ENCODE assay signal across 9 cellular contexts in genomic region chr19:53792721-53793433, GRCh38. TPM values are rescaled to one million over a fixed set of nuclear protein-coding genes. Genes with fewer than 3 reads are reported as not detected.
DNase-seq lines count a peak whose midpoint lies in the region; ATAC-seq, FAIRE-seq and TF ChIP-seq lines count a peak whose summit lies in the region.
"Had no signal": no experiment of that assay in that cellular context is flagged by ENCODE, and none has a peak within 500 bp of the region (broad histone marks: within the 10 kb centered on the region; RNA-seq: fewer than 3 reads in every experiment).

No MANE protein-coding gene starts in this region.

- peak; percentile 48 for FAIRE-seq in keratinocyte (lab: Jason Lieb, UNC)
- FAIRE-seq: islet of Langerhans had no signal

- BruUV-seq in mammary epithelial cell (replicated peaks; lab: Mats Ljungman, UMichigan) = no TSS peak

- CTCF ChIA-PET in WTC11 (lab: Charles Lee) (interaction anchor here (0.6 to 5.7 kb wide), 93 partner anchors 8 to 1556 kb away, joined by 3 to 99 read pairs (median 5); partner anchors contain the start of genes CNOT3, MBOAT7, MYADM and NLRP12), mammary epithelial cell (lab: Charles Lee; ENCODE audit: low non-redundant PET) (interaction anchor here (0.6 to 1.1 kb wide), 8 partner anchors 48 to 688 kb away, joined by 3 to 10 read pairs (median 4); partner anchors contain the start of gene MYADM)

- dilution Hi-C loops in mammary epithelial cell (cut with HindIII; ENCODE audit: low sequenced_read_pairs) = loop anchor here (25.0 kb wide), 1 partner anchor 131 kb away; no protein-coding TSS in a partner anchor
- dilution Hi-C loops in keratinocyte (cut with MboI; ENCODE audit: extremely low pct_ligation_motif_present, low sequenced_read_pairs) = no loop called here

- H3K27ac ChIP-seq in mammary epithelial cell (ENCODE audit: insufficient read depth, low read depth, low read length) (no peak overlapping the region), keratinocyte (ENCODE audit: control insufficient read depth, insufficient read depth, low read length) (no peak overlapping the region)

- peaks cover 25% of the 10 kb centered on the region for H3K4me1 Mint-ChIP-seq in WTC11

- ATAC-seq in HG02798 (IDR thresholded peaks at IDR 0.05; ENCODE audit: poor library complexity, unreplicated experiment) (peak; percentile 75), WTC11 (peak; percentile 97), HG03025 (IDR thresholded peaks at IDR 0.05; ENCODE audit: low FRiP score, unreplicated experiment) (no peak)

- H3K36me3 ChIP-seq in mammary epithelial cell (ENCODE audit: insufficient read depth, low read length) (no peaks in the 10 kb centered on the region), keratinocyte (ENCODE audit: control insufficient read depth in 2 of 2, extremely low read depth in 1 of 2, insufficient read depth in 2 of 2, low read length in 2 of 2) (no peaks in the 10 kb centered on the region)

- H3K27me3 Mint-ChIP-seq in WTC11 (ENCODE audit: low read depth) = 0 out of 2 replicates have a peak, but pooled peaks cover under 1% of the 10 kb centered on the region

- H3K4me1 ChIP-seq in mammary epithelial cell (ENCODE audit: insufficient read depth, low read length) = no peaks in the 10 kb centered on the region
- H3K4me1 ChIP-seq in keratinocyte (ENCODE audit: control insufficient read depth, extremely low read depth, insufficient read depth, low read length) = no peaks in the 10 kb centered on the region

- POLR2A ChIA-PET in WTC11 (lab: Charles Lee) = interaction anchor here (0.6 to 1.0 kb wide), 4 partner anchors 10 to 232 kb away, joined by 3 to 4 read pairs (median 4); partner anchors contain the start of gene MYADM

- H3K79me2 ChIP-seq in mammary epithelial cell (ENCODE audit: insufficient read depth, low read length) (no peaks in the 10 kb centered on the region), keratinocyte (ENCODE audit: control insufficient read depth, insufficient read depth, low read length) (no peaks in the 10 kb centered on the region)

- H3K9ac ChIP-seq in mammary epithelial cell (ENCODE audit: insufficient read depth, low read length) = no peak overlapping the region
- no peak overlapping the region for H3K9ac ChIP-seq in keratinocyte (ENCODE audit: control insufficient read depth, extremely low read depth, insufficient read depth, low read length)

- intact Hi-C loops in mammary epithelial cell (cut with micrococcal nuclease) = loop anchor here (1.0 to 5.0 kb wide), 2 partner anchors 229 to 598 kb away; no protein-coding TSS in a partner anchor

- no peaks in the 10 kb centered on the region for H3K9me1 ChIP-seq in keratinocyte (ENCODE audit: control insufficient read depth, extremely low read depth, insufficient read depth, low read length)

- DNase-seq in GDM1 (lab: John Stamatoyannopoulos, UW) (peak; percentile 75), NCI-H345 treated with DMSO at 0.1 percent for 48 hours (lab: John Stamatoyannopoulos, UW; ENCODE audit: unreplicated experiment) (peak; percentile 14), WTC11 (ENCODE audit: low spot score) (peak; percentile 93), mammary epithelial cell (peak; percentile 78), keratinocyte (ENCODE audit: low read depth, low spot score) (peak; percentile 30)
- peak; percentile 36 to 60 for DNase-seq in stimulated activated CD4-positive, alpha-beta T cell treated with anti-CD3 and anti-CD28 coated beads, Interleukin-1b, Interleukin-23, amount 100 ng/mL, for 1 hour (ENCODE audit: low read depth in 2 of 2)

- H2AFZ ChIP-seq in mammary epithelial cell (ENCODE audit: low read depth, low read length) (no peak overlapping the region), keratinocyte (ENCODE audit: control insufficient read depth, low read length) (no peak overlapping the region)

- H3K27ac Mint-ChIP-seq in WTC11 = peak overlapping the region; percentile 79

- H3K9me3 ChIP-seq in mammary epithelial cell (replicated peaks; ENCODE audit: insufficient read depth, low read length) = peaks cover under 1% of the 10 kb centered on the region
- H3K9me3 ChIP-seq in keratinocyte (ENCODE audit: control insufficient read depth, low read depth, low read length) = peaks cover 4% of the 10 kb centered on the region

- H3K36me3 Mint-ChIP-seq in WTC11 = peaks cover 9% of the 10 kb centered on the region

- no peak overlapping the region for H3K4me3 ChIP-seq in mammary epithelial cell (replicated peaks in 1 of 3; ENCODE audit: insufficient read depth in 1 of 3, low read depth in 2 of 3, low read length in 3 of 3)
- H3K4me3 ChIP-seq in keratinocyte (ENCODE audit: control insufficient read depth in 2 of 3, extremely low read depth in 1 of 3, insufficient read depth in 2 of 3, low read depth in 1 of 3, low read length in 3 of 3) = no peak overlapping the region

- in situ Hi-C loops in mammary epithelial cell (cut with MboI; ENCODE audit: low sequenced_read_pairs in 2 of 2) = no loop called here

- TF ChIP-seq CTCF in WTC11 (IDR thresholded peaks at IDR 0.05) = peak; percentile 97
- TF ChIP-seq CTCF in mammary epithelial cell (conservative IDR thresholded peaks at IDR 0.05 in 1 of 2, IDR thresholded peaks at IDR 0.05 in 1 of 2; ENCODE audit: extremely low read depth in 1 of 2, insufficient read depth in 1 of 2, low read depth in 1 of 2, low read length in 2 of 2) = peak; percentile 83 to 90
- TF ChIP-seq CTCF in keratinocyte (optimal IDR thresholded peaks at IDR 0.05 in 1 of 3, IDR thresholded peaks at IDR 0.05 in 1 of 3, conservative IDR thresholded peaks at IDR 0.05 in 1 of 3; ENCODE audit: extremely low read depth in 1 of 3, insufficient read depth in 2 of 3, low read length in 3 of 3) = peak; percentile 85 to 95 (median 94)

- WGBS in mammary epithelial cell (ENCODE audit: low coverage, missing lambda C conversion rate) = 9% methylated on average over 9 of the region's 10 CpGs

- H3K4me3 Mint-ChIP-seq in WTC11 = no peak overlapping the region

- H4K20me1 ChIP-seq in mammary epithelial cell (ENCODE audit: insufficient read depth, low read length) (no peaks in the 10 kb centered on the region), keratinocyte (ENCODE audit: control insufficient read depth, extremely low read depth, insufficient read depth, low read length) (no peaks in the 10 kb centered on the region)

- H3K9me3 Mint-ChIP-seq in WTC11 = no peaks in the 10 kb centered on the region

- H3K27me3 ChIP-seq in mammary epithelial cell (ENCODE audit: insufficient read depth, low read length) = no peaks in the 10 kb centered on the region
- H3K27me3 ChIP-seq in keratinocyte (ENCODE audit: control insufficient read depth, extremely low read depth, insufficient read depth, low read length) = no peaks in the 10 kb centered on the region

- H3K4me2 ChIP-seq in mammary epithelial cell (ENCODE audit: insufficient read depth, low read depth, low read length) = no peak overlapping the region
- H3K4me2 ChIP-seq in keratinocyte (ENCODE audit: control insufficient read depth, extremely low read depth, insufficient read depth, low read depth, low read length) = no peak overlapping the region

TF ChIP-seq in WTC11, 78 proteins besides CTCF, POLR2A, EP300 and RAD21 (continues in another document):
- TF ChIP-seq E2F1 (CRISPR knock-in tag; IDR thresholded peaks at IDR 0.05) = no peak
- peak; percentile 94 for TF ChIP-seq TEAD1 (CRISPR knock-in tag; IDR thresholded peaks at IDR 0.05)
- no peak for TF ChIP-seq ATF2 (CRISPR knock-in tag; IDR thresholded peaks at IDR 0.05; ENCODE audit: borderline replicate concordance, low read depth)
- 0 out of 2 replicates have a peak, but pooled peaks have one; percentile 16 for TF ChIP-seq TEAD4 (CRISPR knock-in tag; IDR thresholded peaks at IDR 0.05)
- TF ChIP-seq JUN (CRISPR knock-in tag; IDR thresholded peaks at IDR 0.05) = no peak
- TF ChIP-seq GABPB1 (CRISPR knock-in tag; IDR thresholded peaks at IDR 0.05) = peak; percentile 80
- TF ChIP-seq MXD4 (CRISPR knock-in tag; IDR thresholded peaks at IDR 0.05; ENCODE audit: borderline replicate concordance) = no peak
- no peak for TF ChIP-seq NR2C2 (CRISPR knock-in tag; IDR thresholded peaks at IDR 0.05)

RNA-seq across cellular contexts. Expression of gene NLRP12, which starts 31.2 kb away (rescaled TPM):
- 4.7 to 5.6 TPM (median 4.9 TPM) in 3 replicates for total RNA-seq in WTC11 (2021)
- total RNA-seq in mammary epithelial cell = not detected
- not detected for polyA plus RNA-seq in mammary epithelial cell
- not detected for polyA minus RNA-seq in mammary epithelial cell
- not detected in 3 replicates for polyA plus RNA-seq in keratinocyte
- not detected for polyA plus RNA-seq in keratinocyte (2011; ENCODE audit: low read depth)
- not detected in 2 replicates for polyA plus RNA-seq in keratinocyte (2011; cell fraction: cytosol; rRNA removed)
- polyA plus RNA-seq in keratinocyte (2011; cell fraction: nucleus; rRNA removed) = not detected in 2 replicates
- polyA plus RNA-seq in keratinocyte (2012; ENCODE audit: low replicate concordance) = not detected in 2 replicates
- polyA minus RNA-seq in keratinocyte = not detected in 3 replicates
- polyA minus RNA-seq in keratinocyte (2011; cell fraction: cytosol; rRNA and poly(A)+ RNA removed) = not detected
- polyA minus RNA-seq in keratinocyte (2011; cell fraction: nucleus; rRNA and poly(A)+ RNA removed) = not detected in 2 replicates

Comparison
In these comparisons a context has a peak if more than half of its experiments do, and no peak if none do; other contexts are left out.
1. DNase-seq: peak in every context shown above with its lines; median percentile 93 in WTC11; 78 in mammary epithelial cell; 75 in GDM1; 48 in stimulated activated CD4-positive, alpha-beta T cell treated with anti-CD3 and anti-CD28 coated beads, Interleukin-1b, Interleukin-23, amount 100 ng/mL, for 1 hour; 30 in keratinocyte; 14 in NCI-H345 treated with DMSO at 0.1 percent for 48 hours.